In genomic region chr3:142888099-142888483, GRCh38 we compare ENCODE assay signal across 8 cellular contexts. TPM values are rescaled to one million over a fixed set of nuclear protein-coding genes. Genes with fewer than 3 reads are reported as not detected.
DNase-seq lines count a peak whose midpoint lies in the region; ATAC-seq and TF ChIP-seq lines count a peak whose summit lies in the region.

No MANE protein-coding gene starts in this region.

- H3K4me2 ChIP-seq in neuronal stem cell (ENCODE audit: insufficient read depth, low read length, poor library complexity, severe bottlenecking) = peak overlapping the region; percentile 92

- H3K27me3 ChIP-seq in neuronal stem cell (ENCODE audit: control insufficient read depth in 3 of 3, insufficient read depth in 3 of 3, low read depth in 1 of 3, low read length in 3 of 3) = peaks cover 0 to 73% (median 0%) of the 10 kb centered on the region in 3 experiments

- TF ChIP-seq EP300 in Ishikawa (IDR thresholded peaks at IDR 0.05; ENCODE audit: borderline replicate concordance) = no peak

- H3K18ac ChIP-seq in neuronal stem cell (ENCODE audit: low read length) = peak overlapping the region; percentile 99

- no peak for TF ChIP-seq CTCF in GM20000 (IDR thresholded peaks at IDR 0.05; ENCODE audit: extremely low read depth, missing control alignments)

- peak overlapping the region; percentile 50 for H2BK15ac ChIP-seq in neuronal stem cell (ENCODE audit: low read length)

- peak overlapping the region; percentile 99 for H2AFZ ChIP-seq in neuronal stem cell (ENCODE audit: low read length)

- H3K36me3 ChIP-seq in neuronal stem cell (replicated peaks in 1 of 2; ENCODE audit: control insufficient read depth in 2 of 2, insufficient read depth in 2 of 2, low read length in 2 of 2) = no peaks in the 10 kb centered on the region

- WGBS in neuronal stem cell (ENCODE audit: extremely low coverage in 2 of 2, insufficient read length in 2 of 2, insufficient replicate concordance in 1 of 2), 2 donors = no CpG with 5 or more reads among the region's 14 CpGs

- no peak overlapping the region for H2BK12ac ChIP-seq in neuronal stem cell (ENCODE audit: low read length)

- peak overlapping the region; percentile 87 for H3K9ac ChIP-seq in neuronal stem cell (ENCODE audit: low read depth, low read length, poor library complexity)

- DNase-seq in D341Med (ENCODE audit: low spot score) (peak; percentile 83), SW 1271 (lab: John Stamatoyannopoulos, UW) (peak; percentile 38 to 76), fibroblast of the conjunctiva (ENCODE audit: low read depth) (peak; percentile 28), neuronal stem cell (ENCODE audit: low spot score) (peak; percentile 51), GM20000 (ENCODE audit: low spot score) (no peak), caudate nucleus (lab: John Stamatoyannopoulos, UW) (no peak)

- no peak overlapping the region for H4K8ac ChIP-seq in neuronal stem cell (ENCODE audit: low read depth, low read length)

- H3K79me1 ChIP-seq in neuronal stem cell (ENCODE audit: low read depth, low read length) = no peaks in the 10 kb centered on the region

- H3K14ac ChIP-seq in neuronal stem cell (ENCODE audit: low read length) = no peak overlapping the region

- no peak overlapping the region for H2AK5ac ChIP-seq in neuronal stem cell (ENCODE audit: low read depth, low read length)

- H3K9me3 ChIP-seq in neuronal stem cell (replicated peaks in 1 of 2; ENCODE audit: control insufficient read depth in 2 of 2, insufficient read depth in 1 of 2, low read depth in 1 of 2, low read length in 2 of 2) = no peaks in the 10 kb centered on the region

- H4K91ac ChIP-seq in neuronal stem cell (ENCODE audit: low read depth, low read length, poor library complexity) = no peak overlapping the region

- peak overlapping the region; percentile 48 to 91 for H3K4me3 ChIP-seq in neuronal stem cell (ENCODE audit: low read length in 2 of 2)

- no peak for ATAC-seq in GM18861 (IDR thresholded peaks at IDR 0.05; ENCODE audit: unreplicated experiment)

- H3K4me1 ChIP-seq in neuronal stem cell (ENCODE audit: control insufficient read depth in 2 of 2, insufficient read depth in 1 of 2, low read depth in 1 of 2, low read length in 2 of 2) = peaks cover 0 to 4% of the 10 kb centered on the region in 2 donors

- H3K4ac ChIP-seq in neuronal stem cell (ENCODE audit: low read length) = no peak overlapping the region

- TF ChIP-seq RAD21 in Ishikawa (IDR thresholded peaks at IDR 0.05; ENCODE audit: low read depth) = no peak

- no peak overlapping the region for H3K27ac ChIP-seq in neuronal stem cell (replicated peaks; ENCODE audit: low read length)
- H3K27ac ChIP-seq in caudate nucleus (ENCODE audit: low read depth, low read length) = no peak overlapping the region

- H3K23ac ChIP-seq in neuronal stem cell (ENCODE audit: low read depth, low read length, poor library complexity) = no peak overlapping the region

- H2BK5ac ChIP-seq in neuronal stem cell (ENCODE audit: low read length) = peak overlapping the region; percentile 79

- no peak overlapping the region for H2BK120ac ChIP-seq in neuronal stem cell (ENCODE audit: low read depth, low read length)

TF ChIP-seq in Ishikawa, 13 proteins besides CTCF, POLR2A, EP300 and RAD21:
- TF ChIP-seq NFIC (IDR thresholded peaks at IDR 0.05) (peak; percentile 79), TEAD4 (IDR thresholded peaks at IDR 0.05) (no peak), YY1 (IDR thresholded peaks at IDR 0.05; ENCODE audit: low read depth) (0 out of 2 replicates have a peak, but pooled peaks have one; percentile 39), TCF12 (IDR thresholded peaks at IDR 0.05; ENCODE audit: low read depth) (peak; percentile 45; the same call in 1 of the 2 replicates)

RNA-seq across cellular contexts. Expression of gene PCOLCE2, which starts 0.8 kb away (rescaled TPM):
- polyA plus RNA-seq in neuronal stem cell (2013, experiment 1 of 2) = 7.8 TPM
- polyA plus RNA-seq in neuronal stem cell (2013, experiment 2 of 2) = 8.6 TPM

Comparison
In these comparisons a context has a peak if more than half of its experiments do, and no peak if none do; other contexts are left out.
1. DNase-seq: peak in D341Med (single experiment), SW 1271 (2 of 2), fibroblast of the conjunctiva (single experiment) and neuronal stem cell (single experiment); none in GM20000 (single experiment) and caudate nucleus (0 of 61).